7 cellular contexts compared by ENCODE assay signal in the genomic region with DNA sequence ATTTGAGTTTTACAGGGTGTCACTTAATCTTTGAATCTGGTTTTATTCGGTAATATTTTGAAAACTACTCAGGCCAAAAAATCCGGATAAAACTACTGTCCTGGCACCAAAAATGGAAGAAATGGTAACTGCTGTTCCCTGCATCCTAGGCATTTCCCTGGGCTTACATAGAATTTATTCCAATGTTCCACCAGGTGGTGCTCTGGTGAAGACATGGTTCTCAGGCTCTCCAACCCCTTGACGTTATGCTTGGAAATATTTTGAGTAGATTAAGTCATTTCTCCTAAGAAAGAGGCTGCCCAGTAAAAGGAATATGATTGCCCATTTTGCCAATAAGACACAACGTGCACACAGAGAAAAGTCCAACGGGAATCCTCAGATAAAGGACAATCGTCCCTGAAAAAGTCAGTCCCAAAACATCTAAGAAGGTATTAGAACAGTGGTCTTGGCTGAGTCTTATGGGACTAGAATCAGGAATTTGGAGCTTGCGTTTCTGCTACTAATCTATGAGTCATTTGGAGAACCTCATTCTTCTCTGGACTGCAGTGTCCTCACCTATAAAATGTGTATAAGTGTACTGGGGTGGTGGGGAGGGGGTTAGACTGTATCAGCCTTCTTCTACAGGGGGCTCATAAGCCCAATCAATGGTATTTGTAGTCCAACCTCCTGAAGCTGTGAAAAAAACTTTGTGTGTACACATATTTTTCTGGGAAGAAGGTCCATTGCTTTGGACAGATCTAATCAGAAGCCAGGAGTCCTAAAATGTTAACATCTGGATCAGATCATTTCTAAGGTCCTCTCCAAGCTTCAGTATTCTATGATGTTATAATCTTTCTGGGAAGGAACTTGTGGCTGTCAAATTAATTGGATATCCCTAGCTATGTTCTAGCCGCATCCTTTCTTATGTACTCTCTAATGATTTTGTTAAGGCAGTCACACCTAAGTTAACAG.
DNase-seq lines count a peak whose midpoint lies in the region; TF ChIP-seq lines count a peak whose summit lies in the region.

No MANE protein-coding gene starts in this region.

- H3K79me2 ChIP-seq in hepatocyte = no peaks in the 10 kb centered on the region

- no peaks in the 10 kb centered on the region for H3K9me3 ChIP-seq in WERI-Rb-1 (ENCODE audit: severe bottlenecking)
- H3K9me3 ChIP-seq in hepatocyte (ENCODE audit: low read depth) = no peaks in the 10 kb centered on the region

- 49% methylated on average over 8 of the region's 8 CpGs for WGBS in hepatocyte (ENCODE audit: low lambda C conversion rate, missing lambda C conversion rate)

- peaks cover 37% of the 10 kb centered on the region for H3K27me3 ChIP-seq in WERI-Rb-1 (ENCODE audit: insufficient read depth, low read depth, severe bottlenecking)
- H3K27me3 ChIP-seq in hepatocyte = no peaks in the 10 kb centered on the region

- peaks cover 11% of the 10 kb centered on the region for H3K4me1 ChIP-seq in hepatocyte (ENCODE audit: insufficient read depth)

- TF ChIP-seq CTCF in GM12875 (IDR thresholded peaks at IDR 0.05; ENCODE audit: borderline replicate concordance, insufficient read depth, low read depth, low read length) = peak; percentile 7; the same call in 1 of the 2 replicates
- peak; percentile 40 for TF ChIP-seq CTCF in WERI-Rb-1 (IDR thresholded peaks at IDR 0.05; ENCODE audit: low read depth, low read length)
- TF ChIP-seq CTCF in hepatocyte (IDR thresholded peaks at IDR 0.05; ENCODE audit: poor library complexity) = peak; percentile 72

- no peak overlapping the region for H3K4me2 ChIP-seq in hepatocyte

- no peaks in the 10 kb centered on the region for H3K9me2 ChIP-seq in hepatocyte (replicated peaks; ENCODE audit: insufficient read depth)

- no peaks in the 10 kb centered on the region for H4K20me1 ChIP-seq in hepatocyte (ENCODE audit: insufficient read depth, poor library complexity, severe bottlenecking)

- H3K36me3 ChIP-seq in WERI-Rb-1 (no peaks in the 10 kb centered on the region), hepatocyte (replicated peaks; ENCODE audit: insufficient read depth, low read depth) (no peaks in the 10 kb centered on the region)

- DNase-seq in MV-4-11 (lab: John Stamatoyannopoulos, UW) (peak; percentile 47), WERI-Rb-1 (no peak), hepatocyte (ENCODE audit: low spot score) (peak; percentile 81), superior temporal gyrus (ENCODE audit: extremely low spot score) (peak; percentile 55)
- DNase-seq in stimulated activated CD4-positive, alpha-beta T cell treated with anti-CD3 and anti-CD28 coated beads, Interleukin-2, amount 100 ng/mL, for 48 hours = no peak
- no peak for DNase-seq in effector CD4-positive, alpha-beta T cell

- H3K27ac ChIP-seq in WERI-Rb-1 (no peak overlapping the region), hepatocyte (peak overlapping the region; percentile 48)

- H2AFZ ChIP-seq in hepatocyte = no peak overlapping the region

- no peak overlapping the region for H3K4me3 ChIP-seq in GM12875 (ENCODE audit: low read depth, low read length)
- H3K4me3 ChIP-seq in WERI-Rb-1 (ENCODE audit: low read depth, low read length) = no peak overlapping the region
- H3K4me3 ChIP-seq in hepatocyte = no peak overlapping the region

Comparison
In these comparisons a context has a peak if more than half of its experiments do, and no peak if none do; other contexts are left out.
1. CTCF ChIP-seq: peak in every context shown above with its lines; median percentile 72 in hepatocyte; 40 in WERI-Rb-1; 7 in GM12875.
2. DNase-seq: peak in MV-4-11 (single experiment), hepatocyte (single experiment) and superior temporal gyrus (single experiment); none in WERI-Rb-1 (single experiment), stimulated activated CD4-positive, alpha-beta T cell treated with anti-CD3 and anti-CD28 coated beads, Interleukin-2, amount 100 ng/mL, for 48 hours (0 of 2) and effector CD4-positive, alpha-beta T cell (single experiment).